In genomic region chr5:7397005-7397546, GRCh38 we compare ENCODE assay signal across 9 cellular contexts. TPM values are rescaled to one million over a fixed set of nuclear protein-coding genes. Genes with fewer than 3 reads are reported as not detected.
DNase-seq lines count a peak whose midpoint lies in the region; ATAC-seq and TF ChIP-seq lines count a peak whose summit lies in the region.
"Had no signal": no experiment of that assay in that cellular context is flagged by ENCODE, and none has a peak within 500 bp of the region (broad histone marks: within the 10 kb centered on the region; RNA-seq: fewer than 3 reads in every experiment).

No MANE protein-coding gene starts in this region.

- H3K4me3 ChIP-seq in parathyroid adenoma (ENCODE audit: low read depth, low read length), result peak overlapping the region; percentile 52
- H3K4me3 ChIP-seq in CD8-positive, alpha-beta memory T cell (ENCODE audit: low read length), result no peak overlapping the region

- no peaks in the 10 kb centered on the region for H3K9me3 ChIP-seq in parathyroid adenoma (ENCODE audit: control insufficient read depth, low read length)
- H3K9me3 ChIP-seq in CD4-positive, alpha-beta T cell (ENCODE audit: control insufficient read depth, low read length), result no peaks in the 10 kb centered on the region
- no peaks in the 10 kb centered on the region for H3K9me3 ChIP-seq in CD8-positive, alpha-beta memory T cell (ENCODE audit: low read length)

- POLR2A ChIA-PET in CD4-positive, alpha-beta T cell (lab: Charles Lee), result no interaction called here
- POLR2A ChIA-PET in CD8-positive, alpha-beta memory T cell (lab: Charles Lee), result no interaction called here

- ATAC-seq in CD4-positive, alpha-beta T cell (ENCODE audit: poor library complexity), result no peak
- no peak for ATAC-seq in GM19463 (IDR thresholded peaks at IDR 0.05; ENCODE audit: unreplicated experiment)

- no peaks in the 10 kb centered on the region for H3K79me2 ChIP-seq in parathyroid adenoma

- H3K4me2 ChIP-seq in parathyroid adenoma (ENCODE audit: low read length), result peak overlapping the region; percentile 77

- no peaks in the 10 kb centered on the region for H3K9me3 Mint-ChIP-seq in CD4-positive, alpha-beta T cell
- H3K9me3 Mint-ChIP-seq in CD8-positive, alpha-beta memory T cell, result peaks cover 0 to 16% (median 4%) of the 10 kb centered on the region in 5 donors

- H3K9ac ChIP-seq in parathyroid adenoma, result no peak overlapping the region

- intact Hi-C loops in CD4-positive, alpha-beta T cell (cut with DNase I, micrococcal nuclease), result no loop called here

- TF ChIP-seq CTCF in parathyroid adenoma (IDR thresholded peaks at IDR 0.05), result no peak
- no peak for TF ChIP-seq CTCF in CD4-positive, alpha-beta T cell (IDR thresholded peaks at IDR 0.05)

- H3K4me1 ChIP-seq in parathyroid adenoma, result peaks cover 6% of the 10 kb centered on the region
- H3K4me1 ChIP-seq in CD8-positive, alpha-beta memory T cell (ENCODE audit: insufficient read depth, low read length), result no peaks in the 10 kb centered on the region

- peaks cover 52% of the 10 kb centered on the region for H3K27me3 Mint-ChIP-seq in CD4-positive, alpha-beta T cell
- H3K27me3 Mint-ChIP-seq in CD8-positive, alpha-beta memory T cell, result peaks cover 7 to 35% of the 10 kb centered on the region in 2 donors

- no peaks in the 10 kb centered on the region for H3K36me3 Mint-ChIP-seq in CD4-positive, alpha-beta T cell (ENCODE audit: low read depth)
- no peaks in the 10 kb centered on the region for H3K36me3 Mint-ChIP-seq in CD8-positive, alpha-beta memory T cell

- peaks cover 6% of the 10 kb centered on the region for H3K4me1 Mint-ChIP-seq in CD4-positive, alpha-beta T cell (ENCODE audit: low read depth)
- H3K4me1 Mint-ChIP-seq in CD8-positive, alpha-beta memory T cell, result peaks cover 0 to 6% (median 4%) of the 10 kb centered on the region in 3 donors

- no peaks in the 10 kb centered on the region for H3K36me3 ChIP-seq in parathyroid adenoma (ENCODE audit: control insufficient read depth, insufficient read depth, low read length)
- H3K36me3 ChIP-seq in CD8-positive, alpha-beta memory T cell (ENCODE audit: insufficient read depth, low read length), result no peaks in the 10 kb centered on the region

- H3K27ac Mint-ChIP-seq in CD4-positive, alpha-beta T cell, result no peak overlapping the region
- H3K27ac Mint-ChIP-seq in CD8-positive, alpha-beta memory T cell, result no peak overlapping the region

- CTCF ChIA-PET in CD4-positive, alpha-beta T cell (lab: Charles Lee), result interaction anchor here (0.7 kb wide), 1 partner anchor 32 kb away, joined by 4 read pairs; no protein-coding TSS in a partner anchor
- CTCF ChIA-PET in CD8-positive, alpha-beta memory T cell (lab: Charles Lee), result no interaction called here

- DNase-seq in ELF-1 (ENCODE audit: low read depth, low spot score), result peak; percentile 26
- peak; percentile 78 for DNase-seq in NCI-H748 (lab: John Stamatoyannopoulos, UW; ENCODE audit: unreplicated experiment)
- peak; percentile 2 for DNase-seq in fibroblast of peridontal ligament (ENCODE audit: extremely low read depth)
- no peak for DNase-seq in HK-2 (ENCODE audit: unreplicated experiment)
- DNase-seq in CD4-positive, alpha-beta T cell, result no peak
- DNase-seq in CD8-positive, alpha-beta memory T cell, result no peak
- DNase-seq: NCI-H2029 had no signal

- H2AFZ ChIP-seq in parathyroid adenoma, result peak overlapping the region; percentile 47

- no peak overlapping the region for H3K27ac ChIP-seq in parathyroid adenoma
- H3K27ac ChIP-seq in CD4-positive, alpha-beta T cell (ENCODE audit: low read depth, low read length), result no peak overlapping the region
- no peak overlapping the region for H3K27ac ChIP-seq in CD8-positive, alpha-beta memory T cell (ENCODE audit: low read depth, low read length)

- no peak overlapping the region for H3K4me3 Mint-ChIP-seq in CD4-positive, alpha-beta T cell
- H3K4me3 Mint-ChIP-seq in CD8-positive, alpha-beta memory T cell, result peak overlapping the region in 1 of 7 donors; percentile 70

- H3K27me3 ChIP-seq in parathyroid adenoma (ENCODE audit: control insufficient read depth, insufficient read depth, low read length), result no peaks in the 10 kb centered on the region
- peaks cover 48% of the 10 kb centered on the region for H3K27me3 ChIP-seq in CD4-positive, alpha-beta T cell (ENCODE audit: control insufficient read depth, insufficient read depth, low read length)
- H3K27me3 ChIP-seq in CD8-positive, alpha-beta memory T cell (ENCODE audit: insufficient read depth, low read length, poor library complexity, severe bottlenecking), result peaks cover 4% of the 10 kb centered on the region

RNA-seq across cellular contexts. Expression of gene ADCY2, which starts 1.1 kb away (rescaled TPM):
- total RNA-seq in CD4-positive, alpha-beta T cell, result not detected
- not detected for total RNA-seq in CD8-positive, alpha-beta memory T cell
- not detected for polyA plus RNA-seq in CD8-positive, alpha-beta memory T cell

Comparison
In these comparisons a context has a peak if more than half of its experiments do, and no peak if none do; other contexts are left out.
1. DNase-seq: peak in ELF-1 (single experiment), NCI-H748 (single experiment) and fibroblast of peridontal ligament (single experiment); none in HK-2 (single experiment), CD4-positive, alpha-beta T cell (0 of 10) and CD8-positive, alpha-beta memory T cell (0 of 5).